1 cellular context compared by ENCODE assay signal in genomic region chr2:71882949-71883472, GRCh38.
TF ChIP-seq lines count a peak whose summit lies in the region.

No MANE protein-coding gene starts in this region.

TF ChIP-seq in HCT116, 20 proteins besides CTCF, POLR2A, EP300 and RAD21 (continued from another document):
- TF ChIP-seq JUND (IDR thresholded peaks at IDR 0.05) = peak; percentile 60; the same call in 1 of the 2 replicates
- peak; percentile 96 for TF ChIP-seq CEBPB (IDR thresholded peaks at IDR 0.05; ENCODE audit: low read depth)
- peak; percentile 76 for TF ChIP-seq TCF7L2 (IDR thresholded peaks at IDR 0.05; ENCODE audit: borderline replicate concordance, extremely low read depth, insufficient read depth, insufficient read length)
- TF ChIP-seq REST (IDR thresholded peaks at IDR 0.05; ENCODE audit: low read depth) = no peak
